Comparison of ENCODE assay signal across 1 cellular context in the genomic region with DNA sequence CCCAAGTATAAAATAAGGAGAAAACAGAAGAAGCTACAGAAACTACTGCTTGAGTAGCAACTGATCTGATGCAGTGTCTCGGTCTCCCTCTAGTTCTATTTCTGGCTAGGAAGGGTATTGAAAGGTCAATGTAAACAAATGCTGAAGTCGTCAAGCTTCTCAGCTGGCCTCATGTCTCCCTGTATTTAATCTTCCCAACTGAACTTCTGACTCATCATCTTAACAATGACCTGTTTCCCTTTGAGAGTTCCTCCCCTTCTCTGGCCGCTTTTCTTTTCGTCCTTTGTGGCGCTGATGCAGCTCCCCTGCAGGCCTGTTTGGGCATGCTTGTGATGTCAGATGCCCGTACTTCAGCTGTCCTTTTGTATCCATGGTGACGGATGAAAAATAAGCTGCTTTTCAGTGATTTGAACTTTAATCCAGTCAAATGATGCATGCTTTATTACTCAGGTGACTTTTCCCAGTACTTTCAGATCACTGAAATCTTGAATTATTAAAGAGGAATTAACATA.
TF ChIP-seq lines count a peak whose summit lies in the region.

No MANE protein-coding gene starts in this region.

TF ChIP-seq in K562, 482 proteins besides CTCF, POLR2A, EP300 and RAD21 (continued from another document and continues in another):
- no peak for TF ChIP-seq HOMEZ (CRISPR knock-in tag; IDR thresholded peaks at IDR 0.05)
- TF ChIP-seq NFIC (IDR thresholded peaks at IDR 0.05): peak; percentile 16; the same call in 1 of the 2 replicates
- no peak for TF ChIP-seq TAF1 (IDR thresholded peaks at IDR 0.05; ENCODE audit: control insufficient read depth, extremely low read depth, insufficient read depth, low read length, severe bottlenecking)
- TF ChIP-seq SIRT6 (IDR thresholded peaks at IDR 0.05; ENCODE audit: low read depth, low read length): no peak
- peak; percentile 80; the same call in 1 of the 2 replicates for TF ChIP-seq FOXJ3 (CRISPR knock-in tag; IDR thresholded peaks at IDR 0.05)
- TF ChIP-seq, protein P1, sequence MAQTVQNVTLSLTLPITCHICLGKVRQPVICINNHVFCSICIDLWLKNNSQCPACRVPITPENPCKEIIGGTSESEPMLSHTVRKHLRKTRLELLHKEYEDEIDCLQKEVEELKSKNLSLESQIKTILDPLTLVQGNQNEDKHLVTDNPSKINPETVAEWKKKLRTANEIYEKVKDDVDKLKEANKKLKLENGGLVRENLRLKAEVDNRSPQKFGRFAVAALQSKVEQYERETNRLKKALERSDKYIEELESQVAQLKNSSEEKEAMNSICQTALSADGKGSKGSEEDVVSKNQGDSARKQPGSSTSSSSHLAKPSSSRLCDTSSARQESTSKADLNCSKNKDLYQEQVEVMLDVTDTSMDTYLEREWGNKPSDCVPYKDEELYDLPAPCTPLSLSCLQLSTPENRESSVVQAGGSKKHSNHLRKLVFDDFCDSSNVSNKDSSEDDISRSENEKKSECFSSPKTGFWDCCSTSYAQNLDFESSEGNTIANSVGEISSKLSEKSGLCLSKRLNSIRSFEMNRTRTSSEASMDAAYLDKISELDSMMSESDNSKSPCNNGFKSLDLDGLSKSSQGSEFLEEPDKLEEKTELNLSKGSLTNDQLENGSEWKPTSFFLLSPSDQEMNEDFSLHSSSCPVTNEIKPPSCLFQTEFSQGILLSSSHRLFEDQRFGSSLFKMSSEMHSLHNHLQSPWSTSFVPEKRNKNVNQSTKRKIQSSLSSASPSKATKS (CRISPR knock-in tag; IDR thresholded peaks at IDR 0.05): no peak
- TF ChIP-seq, protein P2, sequence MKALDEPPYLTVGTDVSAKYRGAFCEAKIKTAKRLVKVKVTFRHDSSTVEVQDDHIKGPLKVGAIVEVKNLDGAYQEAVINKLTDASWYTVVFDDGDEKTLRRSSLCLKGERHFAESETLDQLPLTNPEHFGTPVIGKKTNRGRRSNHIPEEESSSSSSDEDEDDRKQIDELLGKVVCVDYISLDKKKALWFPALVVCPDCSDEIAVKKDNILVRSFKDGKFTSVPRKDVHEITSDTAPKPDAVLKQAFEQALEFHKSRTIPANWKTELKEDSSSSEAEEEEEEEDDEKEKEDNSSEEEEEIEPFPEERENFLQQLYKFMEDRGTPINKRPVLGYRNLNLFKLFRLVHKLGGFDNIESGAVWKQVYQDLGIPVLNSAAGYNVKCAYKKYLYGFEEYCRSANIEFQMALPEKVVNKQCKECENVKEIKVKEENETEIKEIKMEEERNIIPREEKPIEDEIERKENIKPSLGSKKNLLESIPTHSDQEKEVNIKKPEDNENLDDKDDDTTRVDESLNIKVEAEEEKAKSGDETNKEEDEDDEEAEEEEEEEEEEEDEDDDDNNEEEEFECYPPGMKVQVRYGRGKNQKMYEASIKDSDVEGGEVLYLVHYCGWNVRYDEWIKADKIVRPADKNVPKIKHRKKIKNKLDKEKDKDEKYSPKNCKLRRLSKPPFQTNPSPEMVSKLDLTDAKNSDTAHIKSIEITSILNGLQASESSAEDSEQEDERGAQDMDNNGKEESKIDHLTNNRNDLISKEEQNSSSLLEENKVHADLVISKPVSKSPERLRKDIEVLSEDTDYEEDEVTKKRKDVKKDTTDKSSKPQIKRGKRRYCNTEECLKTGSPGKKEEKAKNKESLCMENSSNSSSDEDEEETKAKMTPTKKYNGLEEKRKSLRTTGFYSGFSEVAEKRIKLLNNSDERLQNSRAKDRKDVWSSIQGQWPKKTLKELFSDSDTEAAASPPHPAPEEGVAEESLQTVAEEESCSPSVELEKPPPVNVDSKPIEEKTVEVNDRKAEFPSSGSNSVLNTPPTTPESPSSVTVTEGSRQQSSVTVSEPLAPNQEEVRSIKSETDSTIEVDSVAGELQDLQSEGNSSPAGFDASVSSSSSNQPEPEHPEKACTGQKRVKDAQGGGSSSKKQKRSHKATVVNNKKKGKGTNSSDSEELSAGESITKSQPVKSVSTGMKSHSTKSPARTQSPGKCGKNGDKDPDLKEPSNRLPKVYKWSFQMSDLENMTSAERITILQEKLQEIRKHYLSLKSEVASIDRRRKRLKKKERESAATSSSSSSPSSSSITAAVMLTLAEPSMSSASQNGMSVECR (CRISPR knock-in tag; IDR thresholded peaks at IDR 0.05): no peak
- no peak for TF ChIP-seq TSC22D4 (tag; IDR thresholded peaks at IDR 0.05)
- peak; percentile 92 for TF ChIP-seq MAFG (tag; conservative IDR thresholded peaks at IDR 0.05)
- TF ChIP-seq, protein P3, sequence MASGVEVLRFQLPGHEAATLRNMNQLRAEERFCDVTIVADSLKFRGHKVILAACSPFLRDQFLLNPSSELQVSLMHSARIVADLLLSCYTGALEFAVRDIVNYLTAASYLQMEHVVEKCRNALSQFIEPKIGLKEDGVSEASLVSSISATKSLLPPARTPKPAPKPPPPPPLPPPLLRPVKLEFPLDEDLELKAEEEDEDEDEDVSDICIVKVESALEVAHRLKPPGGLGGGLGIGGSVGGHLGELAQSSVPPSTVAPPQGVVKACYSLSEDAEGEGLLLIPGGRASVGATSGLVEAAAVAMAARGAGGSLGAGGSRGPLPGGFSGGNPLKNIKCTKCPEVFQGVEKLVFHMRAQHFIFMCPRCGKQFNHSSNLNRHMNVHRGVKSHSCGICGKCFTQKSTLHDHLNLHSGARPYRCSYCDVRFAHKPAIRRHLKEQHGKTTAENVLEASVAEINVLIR (CRISPR knock-in tag; IDR thresholded peaks at IDR 0.05): peak; percentile 51
- TF ChIP-seq PRPF4 (IDR thresholded peaks at IDR 0.05; ENCODE audit: insufficient read depth, low read depth, low read length, poor library complexity, severe bottlenecking): no peak
- TF ChIP-seq TBP (optimal IDR thresholded peaks at IDR 0.05; ENCODE audit: low read depth, low read length): no peak
- no peak for TF ChIP-seq ZNF431 (CRISPR knock-in tag; IDR thresholded peaks at IDR 0.05)
- TF ChIP-seq GABPB2 (CRISPR knock-in tag; conservative IDR thresholded peaks at IDR 0.05): no peak
- no peak for TF ChIP-seq FUS (optimal IDR thresholded peaks at IDR 0.05; ENCODE audit: low read depth, low read length)
- peak in 1 of 2 experiments; percentile 53; a peak in 1 of 4 replicates for TF ChIP-seq TEAD1 (CRISPR knock-in tag; IDR thresholded peaks at IDR 0.05)
- TF ChIP-seq SREBF1 (IDR thresholded peaks at IDR 0.05; ENCODE audit: borderline replicate concordance, low read depth, low read length): no peak
- TF ChIP-seq ZNF384 (IDR thresholded peaks at IDR 0.05; ENCODE audit: low read depth, low read length): no peak
- TF ChIP-seq, protein P4, sequence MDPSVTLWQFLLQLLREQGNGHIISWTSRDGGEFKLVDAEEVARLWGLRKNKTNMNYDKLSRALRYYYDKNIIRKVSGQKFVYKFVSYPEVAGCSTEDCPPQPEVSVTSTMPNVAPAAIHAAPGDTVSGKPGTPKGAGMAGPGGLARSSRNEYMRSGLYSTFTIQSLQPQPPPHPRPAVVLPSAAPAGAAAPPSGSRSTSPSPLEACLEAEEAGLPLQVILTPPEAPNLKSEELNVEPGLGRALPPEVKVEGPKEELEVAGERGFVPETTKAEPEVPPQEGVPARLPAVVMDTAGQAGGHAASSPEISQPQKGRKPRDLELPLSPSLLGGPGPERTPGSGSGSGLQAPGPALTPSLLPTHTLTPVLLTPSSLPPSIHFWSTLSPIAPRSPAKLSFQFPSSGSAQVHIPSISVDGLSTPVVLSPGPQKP (CRISPR knock-in tag; IDR thresholded peaks at IDR 0.05): no peak
- TF ChIP-seq PTBP1 (IDR thresholded peaks at IDR 0.05; ENCODE audit: low read depth, low read length): no peak
- TF ChIP-seq EZH2 (IDR thresholded peaks at IDR 0.05; ENCODE audit: borderline replicate concordance, low read depth, low read length): no peak
- TF ChIP-seq STAT6 (CRISPR knock-in tag; IDR thresholded peaks at IDR 0.05): no peak
- 0 out of 2 replicates have a peak, but pooled peaks have one; percentile 11 for TF ChIP-seq ADNP (tag; IDR thresholded peaks at IDR 0.05)
- no peak for TF ChIP-seq SFPQ (IDR thresholded peaks at IDR 0.05; ENCODE audit: low read depth, low read length)
- TF ChIP-seq RBM34 (IDR thresholded peaks at IDR 0.05; ENCODE audit: borderline replicate concordance, insufficient read depth, low read length): no peak
- TF ChIP-seq NR4A1 (CRISPR knock-in tag; IDR thresholded peaks at IDR 0.05): no peak
- TF ChIP-seq NR4A1 (tag; IDR thresholded peaks at IDR 0.05): no peak
- no peak for TF ChIP-seq NFE2L1 (tag; IDR thresholded peaks at IDR 0.05; ENCODE audit: borderline replicate concordance, low read depth)
- no peak for TF ChIP-seq ESRRB (CRISPR knock-in tag; IDR thresholded peaks at IDR 0.05; ENCODE audit: borderline replicate concordance)
- TF ChIP-seq BHLHE40 (IDR thresholded peaks at IDR 0.05; ENCODE audit: low read length): peak; percentile 31; the same call in 1 of the 2 replicates
- no peak for TF ChIP-seq FOS (IDR thresholded peaks at IDR 0.05; ENCODE audit: extremely low read depth, insufficient read length)
- TF ChIP-seq MAFF (IDR thresholded peaks at IDR 0.05; ENCODE audit: low read length): peak; percentile 78
- no peak for TF ChIP-seq ATF4 (CRISPR knock-in tag; IDR thresholded peaks at IDR 0.05)
- no peak for TF ChIP-seq MECOM (CRISPR knock-in tag; IDR thresholded peaks at IDR 0.05)
- peak; percentile 98 for TF ChIP-seq JUND (IDR thresholded peaks at IDR 0.05; ENCODE audit: borderline replicate concordance, low read depth, low read length)
- TF ChIP-seq JUND (tag; IDR thresholded peaks at IDR 0.05; ENCODE audit: borderline replicate concordance, low read depth, low read length): peak; percentile 98
- TF ChIP-seq E2F5 (CRISPR knock-in tag; IDR thresholded peaks at IDR 0.05): no peak
- no peak for TF ChIP-seq HMBOX1 (IDR thresholded peaks at IDR 0.05)
- TF ChIP-seq BDP1 (IDR thresholded peaks at IDR 0.05; ENCODE audit: insufficient read depth, insufficient read length): no peak
- peak; percentile 38; the same call in 1 of the 2 replicates for TF ChIP-seq ETV1 (tag; conservative IDR thresholded peaks at IDR 0.05; ENCODE audit: low read depth)
- TF ChIP-seq ZNF23 (CRISPR knock-in tag; IDR thresholded peaks at IDR 0.05): no peak
- no peak for TF ChIP-seq ZNF586 (CRISPR knock-in tag; conservative IDR thresholded peaks at IDR 0.05)
